ENCODE assay signal across 18 cellular contexts in genomic region chr11:35963911-35964310, GRCh38. TPM values are rescaled to one million over a fixed set of nuclear protein-coding genes. Genes with fewer than 3 reads are reported as not detected.
DNase-seq lines count a peak whose midpoint lies in the region; ATAC-seq and TF ChIP-seq lines count a peak whose summit lies in the region.
"Had no signal": no experiment of that assay in that cellular context is flagged by ENCODE, and none has a peak within 500 bp of the region (broad histone marks: within the 10 kb centered on the region; RNA-seq: fewer than 3 reads in every experiment).

No MANE protein-coding gene starts in this region.

- ATAC-seq in left cardiac atrium (peak; percentile 75 to 80), sciatic nerve (peak; percentile 84)
- no peak for ATAC-seq in stimulated activated naive CD8-positive, alpha-beta T cell treated with anti-CD3 and anti-CD28 coated beads, Interleukin-15, Interleukin-2, amounts not matched to agents 100 U/mL and 50 U/mL, for 24 hours
- ATAC-seq: HepG2 had no signal

- DNase-seq in chondrocyte (ENCODE audit: low spot score) (no peak), left cardiac atrium (peak; percentile 62), sciatic nerve (ENCODE audit: low spot score) (no peak), trophoblast cell (no peak), NCI-H2029 (lab: John Stamatoyannopoulos, UW) (no peak)
- DNase-seq in stimulated activated CD4-positive, alpha-beta T cell treated with anti-CD3 and anti-CD28 coated beads, Interleukin-4, amount 100 ng/mL, for 4 hours, result no peak
- DNase-seq in stimulated activated naive CD8-positive, alpha-beta T cell treated with anti-CD3 and anti-CD28 coated beads, Interleukin-15, Interleukin-2, amounts not matched to agents 100 U/mL and 50 U/mL, for 24 hours, result no peak
- DNase-seq: C1 segment of cervical spinal cord, DMS153, KG1, NCI-H1436, NCI-H2029 treated with DMSO at 0.1 percent for 48 hours, NCI-H748 treated with DMSO at 0.1 percent for 48 hours, OCI-M1, RPMI8226 had no signal

- H2AFZ ChIP-seq in Loucy (ENCODE audit: low read length) (no peak overlapping the region), trophoblast cell (ENCODE audit: insufficient read depth, low read length, poor library complexity) (no peak overlapping the region)

- peak overlapping the region; percentile 68 for H3K4me2 ChIP-seq in Loucy (ENCODE audit: low read depth, low read length, poor library complexity, severe bottlenecking)
- H3K4me2 ChIP-seq in trophoblast cell (ENCODE audit: low read length), result no peak overlapping the region

- H3K36me3 ChIP-seq in Loucy (ENCODE audit: insufficient read depth, low read length), result no peaks in the 10 kb centered on the region
- no peaks in the 10 kb centered on the region for H3K36me3 ChIP-seq in trophoblast cell (ENCODE audit: control insufficient read depth in 1 of 2, insufficient read depth in 2 of 2, low read length in 2 of 2)
- H3K36me3 ChIP-seq: SJSA1 had no signal

- no peak overlapping the region for H3K14ac ChIP-seq in trophoblast cell (ENCODE audit: low read length)

- H4K91ac ChIP-seq in trophoblast cell (ENCODE audit: low read depth, low read length), result no peak overlapping the region

- WGBS in trophoblast cell (ENCODE audit: extremely low coverage, insufficient coverage, insufficient read length), result no CpG with 5 or more reads among the region's 3 CpGs

- no peak for TF ChIP-seq CTCF in Loucy (conservative IDR thresholded peaks at IDR 0.05; ENCODE audit: low read length)
- TF ChIP-seq CTCF in chondrocyte (IDR thresholded peaks at IDR 0.05), result no peak

- intact Hi-C loops in left cardiac atrium (cut with DNase I) (no loop called here), sciatic nerve (cut with DNase I) (no loop called here)

- H3K79me2 ChIP-seq in Loucy (ENCODE audit: insufficient read depth, low read length) (peaks cover 7% of the 10 kb centered on the region; the same call in 1 of the 2 replicates), trophoblast cell (ENCODE audit: control insufficient read depth, insufficient read depth, low read length, poor library complexity) (no peaks in the 10 kb centered on the region)

- H3K9ac ChIP-seq in Loucy (ENCODE audit: low read depth, low read length, poor library complexity, severe bottlenecking) (no peak overlapping the region), trophoblast cell (ENCODE audit: low read length) (no peak overlapping the region)

- no peaks in the 10 kb centered on the region for H3K9me3 ChIP-seq in Loucy (ENCODE audit: insufficient read depth, low read depth, low read length)
- no peaks in the 10 kb centered on the region for H3K9me3 ChIP-seq in trophoblast cell (ENCODE audit: insufficient read depth, low read depth, low read length)
- H3K9me3 ChIP-seq: SJSA1 had no signal

- H4K12ac ChIP-seq in trophoblast cell (ENCODE audit: low read depth, low read length), result no peak overlapping the region

- H3K27me3 Mint-ChIP-seq in chondrocyte (ENCODE audit: low read depth), result no peaks in the 10 kb centered on the region

- H3K4me1 ChIP-seq in Loucy (ENCODE audit: insufficient read depth, low read length, poor library complexity, severe bottlenecking) (peaks cover 26% of the 10 kb centered on the region), trophoblast cell (ENCODE audit: control insufficient read depth in 1 of 2, insufficient read depth in 2 of 2, low read length in 2 of 2) (no peaks in the 10 kb centered on the region)
- H3K4me1 ChIP-seq: SJSA1 had no signal

- H2BK5ac ChIP-seq in trophoblast cell (ENCODE audit: low read depth, low read length, poor library complexity), result no peak overlapping the region

- H3K18ac ChIP-seq in trophoblast cell (ENCODE audit: low read length), result no peak overlapping the region

- H3K27ac ChIP-seq in trophoblast cell (ENCODE audit: low read depth, low read length), result no peak overlapping the region
- H3K27ac ChIP-seq: SJSA1 had no signal

- H3K9me3 Mint-ChIP-seq in chondrocyte (ENCODE audit: low read depth), result peaks cover 3% of the 10 kb centered on the region

- no peak overlapping the region for H4K8ac ChIP-seq in trophoblast cell (ENCODE audit: low read depth, low read length)

- H2AK5ac ChIP-seq in trophoblast cell (ENCODE audit: low read length), result no peak overlapping the region

- H3F3A ChIP-seq in Loucy (ENCODE audit: low read depth), result no peaks in the 10 kb centered on the region

- H4K20me1 ChIP-seq in Loucy (ENCODE audit: insufficient read depth, low read length, poor library complexity, severe bottlenecking), result no peaks in the 10 kb centered on the region

- H3K4me3 ChIP-seq in Loucy (ENCODE audit: low read length, poor library complexity, severe bottlenecking) (peak overlapping the region; percentile 38), trophoblast cell (ENCODE audit: low read depth, low read length) (no peak overlapping the region)
- H3K4me3 ChIP-seq: SJSA1 had no signal

- H3K4ac ChIP-seq in trophoblast cell (ENCODE audit: low read depth, low read length), result no peak overlapping the region

- H2BK120ac ChIP-seq in trophoblast cell (ENCODE audit: insufficient read depth, low read length, poor library complexity), result no peak overlapping the region

- peak overlapping the region; percentile 0 for H3K27ac Mint-ChIP-seq in chondrocyte (ENCODE audit: unreplicated experiment)

- no peaks in the 10 kb centered on the region for H3K9me2 ChIP-seq in Loucy (replicated peaks; ENCODE audit: low read depth, low read length)

- no peaks in the 10 kb centered on the region for H3K27me3 ChIP-seq in Loucy (ENCODE audit: insufficient read depth, low read length, poor library complexity, severe bottlenecking)
- no peaks in the 10 kb centered on the region for H3K27me3 ChIP-seq in trophoblast cell (ENCODE audit: insufficient read depth, low read length)
- H3K27me3 ChIP-seq: SJSA1 had no signal

- H3K4me3 Mint-ChIP-seq in chondrocyte (ENCODE audit: unreplicated experiment), result no peak overlapping the region

- H3K4me1 Mint-ChIP-seq in chondrocyte (ENCODE audit: low read depth), result peaks cover 10% of the 10 kb centered on the region

- no peaks in the 10 kb centered on the region for H3K79me1 ChIP-seq in trophoblast cell (ENCODE audit: low read length)

- no peaks in the 10 kb centered on the region for H3K36me3 Mint-ChIP-seq in chondrocyte (ENCODE audit: low read depth)

- H3K23ac ChIP-seq in trophoblast cell (ENCODE audit: low read length), result no peak overlapping the region

- H2BK12ac ChIP-seq in trophoblast cell (ENCODE audit: low read length), result no peak overlapping the region

RNA-seq across cellular contexts. Expression of gene LDLRAD3, which starts 20.0 kb away (rescaled TPM):
- 7.4 to 14.8 TPM (median 8.6 TPM) in 3 replicates for total RNA-seq in chondrocyte
- total RNA-seq in left cardiac atrium, result 10 to 100 TPM in 1 of 2 donors, 1 to 10 TPM in 1; 4.7 to 10.8 TPM
- total RNA-seq in sciatic nerve, result 47.5 TPM
- polyA plus RNA-seq in trophoblast cell (2013), result 12.0 and 12.4 TPM in 2 replicates
